21 cellular contexts compared by ENCODE assay signal in the genomic region with DNA sequence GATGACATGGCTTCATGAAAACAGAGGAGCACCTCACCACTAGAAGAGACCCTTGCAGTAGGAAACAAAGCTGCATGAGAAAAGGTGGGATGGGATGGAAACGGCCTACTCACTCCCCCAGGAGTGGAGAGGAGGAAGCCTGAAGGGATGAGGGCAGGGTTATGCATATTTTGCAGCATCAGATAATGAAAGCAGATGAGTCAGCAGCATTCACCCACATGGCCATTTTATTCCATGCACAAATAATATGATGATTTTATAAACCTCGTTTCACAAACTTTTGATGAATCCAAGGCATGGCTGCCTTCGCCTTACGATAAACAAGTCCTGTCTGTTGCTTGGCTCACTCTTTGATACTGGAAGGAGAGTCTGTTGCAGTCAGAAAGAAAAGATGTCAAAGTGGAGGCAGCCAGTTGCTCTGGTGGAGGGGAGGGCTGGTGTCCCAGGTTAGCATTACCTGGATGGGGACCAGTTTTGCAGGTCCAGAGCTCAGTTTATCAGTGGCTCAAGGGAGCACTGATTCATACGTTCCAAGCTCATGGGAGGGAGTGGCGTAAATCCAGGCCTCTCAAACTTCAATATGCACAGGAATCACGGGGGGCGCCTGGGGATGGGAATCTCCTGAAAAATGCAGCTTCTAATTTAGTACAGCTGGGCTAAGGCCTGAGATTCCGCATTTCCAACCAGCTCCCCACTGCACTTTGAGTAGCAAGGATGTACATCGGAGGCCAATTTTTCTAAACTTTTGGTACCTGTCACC. TPM values are rescaled to one million over a fixed set of nuclear protein-coding genes. Genes with fewer than 3 reads are reported as not detected.
DNase-seq lines count a peak whose midpoint lies in the region; ATAC-seq, FAIRE-seq and TF ChIP-seq lines count a peak whose summit lies in the region.
"Had no signal": no experiment of that assay in that cellular context is flagged by ENCODE, and none has a peak within 500 bp of the region (broad histone marks: within the 10 kb centered on the region; RNA-seq: fewer than 3 reads in every experiment).

No MANE protein-coding gene starts in this region.

- no peaks in the 10 kb centered on the region for H3K27me3 ChIP-seq in right cardiac atrium (ENCODE audit: control insufficient read depth, insufficient read depth)
- no peaks in the 10 kb centered on the region for H3K27me3 ChIP-seq in left ventricle myocardium inferior (ENCODE audit: low read depth)
- peaks cover 13 to 25% of the 10 kb centered on the region in 2 experiments; a peak in 4 of 5 replicates for H3K27me3 ChIP-seq in K562 (ENCODE audit: control insufficient read depth in 2 of 2, insufficient read depth in 2 of 2, low read length in 2 of 2)
- H3K27me3 ChIP-seq in mucosa of rectum (ENCODE audit: control insufficient read depth in 2 of 2, insufficient read depth in 2 of 2, low read length in 2 of 2): no peaks in the 10 kb centered on the region

- no peak for TF ChIP-seq RAD21 in K562 (CRISPR knock-in tag; conservative IDR thresholded peaks at IDR 0.05 in 1 of 2, IDR thresholded peaks at IDR 0.05 in 1 of 2)

- FAIRE-seq in K562 (lab: Jason Lieb, UNC) (peak; percentile 75), urothelium cell line (lab: Jason Lieb, UNC) (no peak)

- no peaks in the 10 kb centered on the region for H3K79me2 ChIP-seq in K562 (ENCODE audit: control insufficient read depth, insufficient read depth, low read length)

- H3K9ac ChIP-seq in K562 (ENCODE audit: insufficient read depth in 1 of 2, low read depth in 2 of 2, low read length in 2 of 2): no peak overlapping the region
- H3K9ac ChIP-seq in mucosa of rectum (ENCODE audit: low read depth in 1 of 2, low read length in 2 of 2): no peak overlapping the region

- no peak for ATAC-seq in right cardiac atrium
- peak; percentile 64; the same call in 2 of the 3 replicates for ATAC-seq in K562
- ATAC-seq in GM21529 (IDR thresholded peaks at IDR 0.05; ENCODE audit: unreplicated experiment): no peak
- ATAC-seq: natural killer cell; stimulated activated naive CD8-positive, alpha-beta T cell treated with anti-CD3 and anti-CD28 coated beads, Interleukin-15, Interleukin-2, amounts not matched to agents 100 U/mL and 50 U/mL, for 24 hours had no signal

- H3K4me2 ChIP-seq in K562 (ENCODE audit: insufficient read depth, low read length): peak overlapping the region; percentile 33; the same call in 1 of the 2 replicates

- H4K20me1 ChIP-seq in K562 (replicated peaks; ENCODE audit: control insufficient read depth, insufficient read depth, low read length): no peaks in the 10 kb centered on the region

- H3K4me3 ChIP-seq in right cardiac atrium (ENCODE audit: low read length) (no peak overlapping the region), left ventricle myocardium inferior (no peak overlapping the region), K562 (no peak overlapping the region), mucosa of rectum (ENCODE audit: low read length in 2 of 2) (no peak overlapping the region)

- BruUV-seq in K562 (replicated peaks; lab: Mats Ljungman, UMichigan): no TSS peak

- intact Hi-C loops in right cardiac atrium (cut with DNase I) (loop anchor here in 1 of 4 donors (5.0 kb wide), 1 partner anchor 154 kb away; a partner anchor contains a TSS), left ventricle myocardium inferior (cut with micrococcal nuclease) (no loop called here), K562 (cut with micrococcal nuclease) (loop anchor here (10.0 kb wide), 1 partner anchor 493 kb away; no protein-coding TSS in a partner anchor)

- H3K9me3 ChIP-seq in right cardiac atrium (ENCODE audit: control insufficient read depth, low read length): no peaks in the 10 kb centered on the region
- H3K9me3 ChIP-seq in left ventricle myocardium inferior (replicated peaks): no peaks in the 10 kb centered on the region
- no peaks in the 10 kb centered on the region for H3K9me3 ChIP-seq in K562 (replicated peaks; ENCODE audit: control insufficient read depth, insufficient read depth, low read depth, low read length)
- no peaks in the 10 kb centered on the region for H3K9me3 ChIP-seq in mucosa of rectum (ENCODE audit: control insufficient read depth in 2 of 2, low read length in 2 of 2)

- H2AFZ ChIP-seq in K562 (ENCODE audit: low read depth, low read length): peak overlapping the region; percentile 75

- H3K4me1 ChIP-seq in right cardiac atrium (ENCODE audit: control insufficient read depth, insufficient read depth, low read length) (peaks cover 7% of the 10 kb centered on the region), left ventricle myocardium inferior (peaks cover 32% of the 10 kb centered on the region), K562 (replicated peaks in 1 of 2; ENCODE audit: control insufficient read depth in 2 of 2, insufficient read depth in 2 of 2, low read length in 2 of 2) (peaks cover 13 to 30% of the 10 kb centered on the region in 2 experiments), mucosa of rectum (ENCODE audit: control insufficient read depth in 2 of 2, insufficient read depth in 2 of 2, low read length in 2 of 2) (peaks cover 9 to 25% of the 10 kb centered on the region in 2 donors)

- DNase-seq in right cardiac atrium (no peak), left ventricle myocardium inferior (no peak), K562 (ENCODE audit: extremely low read depth in 1 of 4, low spot score in 3 of 4) (peak; percentile 29 to 48 (median 38)), NCI-H446 (lab: John Stamatoyannopoulos, UW) (no peak), NCI-H2171 treated with DMSO at 0.1 percent for 48 hours (lab: John Stamatoyannopoulos, UW) (no peak), urothelium cell line (ENCODE audit: low spot score) (no peak)
- DNase-seq: activated CD4-positive, alpha-beta T cell treated with anti-CD3 and anti-CD28 coated beads for 4 hours; AML-193; amygdala; immature natural killer cell; mammary epithelial cell; natural killer cell; NCI-H187; NCI-H446 treated with DMSO at 0.1 percent for 48 hours; SIG-M5; stimulated activated CD4-positive, alpha-beta T cell treated with anti-CD3 and anti-CD28 coated beads, Interleukin-15, amount 100 ng/mL, for 24 hours; stimulated activated naive CD8-positive, alpha-beta T cell treated with anti-CD3 and anti-CD28 coated beads, Interleukin-15, Interleukin-2, amounts not matched to agents 100 U/mL and 50 U/mL, for 24 hours had no signal

- no peaks in the 10 kb centered on the region for H3K36me3 ChIP-seq in left ventricle myocardium inferior
- no peaks in the 10 kb centered on the region for H3K36me3 ChIP-seq in K562 (ENCODE audit: control insufficient read depth, insufficient read depth, low read length)
- no peaks in the 10 kb centered on the region for H3K36me3 ChIP-seq in mucosa of rectum (ENCODE audit: control insufficient read depth in 2 of 2, insufficient read depth in 2 of 2, low read length in 2 of 2)

- H3K9me1 ChIP-seq in K562 (ENCODE audit: control insufficient read depth, insufficient read depth, low read length): peaks cover 4% of the 10 kb centered on the region

- in situ Hi-C loops in K562 (cut with MboI): no loop called here

- no peak for TF ChIP-seq CTCF in left ventricle myocardium inferior (IDR thresholded peaks at IDR 0.05; ENCODE audit: borderline replicate concordance)
- TF ChIP-seq CTCF in K562 (IDR thresholded peaks at IDR 0.05 in 2 of 3, conservative IDR thresholded peaks at IDR 0.05 in 1 of 3; ENCODE audit: insufficient read depth in 2 of 3, low read depth in 1 of 3, low read length in 3 of 3): no peak

- CTCF ChIA-PET in K562 (lab: Yijun Ruan, JAX; ENCODE audit: low intra/inter-chr PET ratio): interaction anchor here (0.5 kb wide), 1 partner anchor 13 kb away, joined by 4 read pairs; no protein-coding TSS in a partner anchor

- TF ChIP-seq POLR2A in K562 (conservative IDR thresholded peaks at IDR 0.05): no peak

- no peak for TF ChIP-seq EP300 in K562 (IDR thresholded peaks at IDR 0.05; ENCODE audit: low read length)

- POLR2A ChIA-PET in K562 (lab: Yijun Ruan, JAX): interaction anchor here (0.5 to 1.6 kb wide), 6 partner anchors 9 to 1058 kb away, joined by 3 to 5 read pairs (median 3); a partner anchor contains a TSS

- H3K27ac ChIP-seq in right cardiac atrium (ENCODE audit: low read length) (peak overlapping the region; percentile 15), left ventricle myocardium inferior (replicated peaks) (no peak overlapping the region), K562 (ENCODE audit: extremely low read depth, low read depth, low read length) (no peak overlapping the region), mucosa of rectum (ENCODE audit: low read depth in 2 of 2, low read length in 2 of 2) (peak overlapping the region; percentile 66 to 76)

- 89% methylated on average over 10 of the region's 10 CpGs for WGBS in right cardiac atrium
- 69% methylated on average over 10 of the region's 10 CpGs for WGBS in K562 (ENCODE audit: insufficient coverage, low coverage, missing lambda C conversion rate)

RNA-seq across cellular contexts. Expression of a gene that starts 9.2 kb away (rescaled TPM):
- total RNA-seq in right cardiac atrium: 10 to 100 TPM; 31.7 to 37.4 (median 35.3) TPM
- polyA plus RNA-seq in right cardiac atrium: 26.3 TPM
- total RNA-seq in left ventricle myocardium inferior: 46.4 TPM
- 11.8 and 17.2 TPM in 2 replicates for total RNA-seq in K562 (2011; cell fraction: chromatin; rRNA removed; ENCODE audit: low replicate concordance)
- total RNA-seq in K562 (2011; cell fraction: nucleolus; rRNA removed): 15.1 and 17.0 TPM in 2 replicates
- 14.4 and 16.6 TPM in 2 replicates for total RNA-seq in K562 (2011; cell fraction: nucleoplasm; rRNA removed)
- total RNA-seq in K562 (2014; rRNA removed): 9.8 and 12.6 TPM in 2 replicates
- 4.6 and 5.2 TPM in 2 replicates for total RNA-seq in K562 (2014; rRNA removed; fragmentation: Illumina TruSeq; extraction: Trizol)
- total RNA-seq in K562 (2015; rRNA removed; fragmentation: Illumina TruSeq; extraction: Trizol): 5.6 and 5.7 TPM in 2 replicates
- total RNA-seq in K562 (2021): 10.3 and 11.4 TPM in 2 replicates
- 6.4 and 7.4 TPM in 2 replicates for polyA plus RNA-seq in K562 (2011; rRNA removed)
- 7.3 and 10.8 TPM in 2 replicates for polyA plus RNA-seq in K562 (2011; cell fraction: cytosol; rRNA removed)
- 4.1 and 4.5 TPM in 2 replicates for polyA plus RNA-seq in K562 (2011; cell fraction: nucleus; rRNA removed)
- polyA plus RNA-seq in K562 (2012): 5.5 and 7.3 TPM in 2 replicates
- polyA plus RNA-seq in K562 (2014; fragmentation: Illumina TruSeq; extraction: Trizol): 7.0 and 8.1 TPM in 2 replicates
- polyA plus RNA-seq in K562 (2014; fragmentation: Nextera tagmentation; extraction: Ambion mirVana): under 1 TPM; 0.89 to 0.96 TPM
- polyA plus RNA-seq in K562 (2014; rRNA removed): 7.5 and 7.7 TPM in 2 replicates
- polyA minus RNA-seq in K562 (2011; rRNA and poly(A)+ RNA removed): 9.2 and 10.3 TPM in 2 replicates
- 8.6 and 9.6 TPM in 2 replicates for polyA minus RNA-seq in K562 (2011; cell fraction: cytosol; rRNA and poly(A)+ RNA removed)
- 6.9 and 10.0 TPM in 2 replicates for polyA minus RNA-seq in K562 (2011; cell fraction: nucleus; rRNA and poly(A)+ RNA removed)

RNA-seq across cellular contexts. Expression of a gene that starts 39.3 kb away (rescaled TPM):
- total RNA-seq in right cardiac atrium (under 1 TPM; 0.06 to 0.26 (median 0.13) TPM), left ventricle myocardium inferior (not detected), K562 (2014; rRNA removed) (not detected in 2 replicates), K562 (2014; rRNA removed; fragmentation: Illumina TruSeq; extraction: Trizol) (not detected in 2 replicates), K562 (2015; rRNA removed; fragmentation: Illumina TruSeq; extraction: Trizol) (not detected in 2 replicates), K562 (2021) (not detected in 2 replicates)
- polyA plus RNA-seq in right cardiac atrium (0.07 TPM), K562 (2011; rRNA removed) (0.03 TPM in 1 of 2 replicates, not detected in the other), K562 (2014; fragmentation: Illumina TruSeq; extraction: Trizol) (not detected in 2 replicates), K562 (2014; fragmentation: Nextera tagmentation; extraction: Ambion mirVana) (not detected), K562 (2014; rRNA removed) (not detected in 2 replicates)
- total RNA-seq in K562 (2011; cell fraction: chromatin; rRNA removed; ENCODE audit: low replicate concordance): 0.35 TPM in 1 of 2 replicates, not detected in the other
- total RNA-seq in K562 (2011; cell fraction: nucleolus; rRNA removed): 0.17 TPM in 1 of 2 replicates, not detected in the other
- total RNA-seq in K562 (2011; cell fraction: nucleoplasm; rRNA removed): not detected in 2 replicates
- polyA plus RNA-seq in K562 (2011; cell fraction: cytosol; rRNA removed): 0.04 TPM in 1 of 2 replicates, not detected in the other
- 0.10 TPM in 1 of 2 replicates, not detected in the other for polyA plus RNA-seq in K562 (2011; cell fraction: nucleus; rRNA removed)
- polyA plus RNA-seq in K562 (2012): not detected in 2 replicates
- polyA minus RNA-seq in K562 (2011; rRNA and poly(A)+ RNA removed): not detected in 2 replicates
- polyA minus RNA-seq in K562 (2011; cell fraction: cytosol; rRNA and poly(A)+ RNA removed): not detected in 2 replicates
- not detected in 2 replicates for polyA minus RNA-seq in K562 (2011; cell fraction: nucleus; rRNA and poly(A)+ RNA removed)
- total RNA-seq: chondrocyte, glomerular endothelial cell, natural killer cell had no signal
- polyA plus RNA-seq: immature natural killer cell had no signal

Comparison
In these comparisons a context has a peak if more than half of its experiments do, and no peak if none do; other contexts are left out.
1. H3K27ac ChIP-seq: peak in right cardiac atrium (single experiment) and mucosa of rectum (2 of 2); none in left ventricle myocardium inferior (single experiment) and K562 (single experiment).
2. DNase-seq: peak in K562 (4 of 4); none in right cardiac atrium (0 of 3), left ventricle myocardium inferior (single experiment), NCI-H446 (0 of 2), NCI-H2171 treated with DMSO at 0.1 percent for 48 hours (single experiment) and urothelium cell line (single experiment).